In the genomic region with DNA sequence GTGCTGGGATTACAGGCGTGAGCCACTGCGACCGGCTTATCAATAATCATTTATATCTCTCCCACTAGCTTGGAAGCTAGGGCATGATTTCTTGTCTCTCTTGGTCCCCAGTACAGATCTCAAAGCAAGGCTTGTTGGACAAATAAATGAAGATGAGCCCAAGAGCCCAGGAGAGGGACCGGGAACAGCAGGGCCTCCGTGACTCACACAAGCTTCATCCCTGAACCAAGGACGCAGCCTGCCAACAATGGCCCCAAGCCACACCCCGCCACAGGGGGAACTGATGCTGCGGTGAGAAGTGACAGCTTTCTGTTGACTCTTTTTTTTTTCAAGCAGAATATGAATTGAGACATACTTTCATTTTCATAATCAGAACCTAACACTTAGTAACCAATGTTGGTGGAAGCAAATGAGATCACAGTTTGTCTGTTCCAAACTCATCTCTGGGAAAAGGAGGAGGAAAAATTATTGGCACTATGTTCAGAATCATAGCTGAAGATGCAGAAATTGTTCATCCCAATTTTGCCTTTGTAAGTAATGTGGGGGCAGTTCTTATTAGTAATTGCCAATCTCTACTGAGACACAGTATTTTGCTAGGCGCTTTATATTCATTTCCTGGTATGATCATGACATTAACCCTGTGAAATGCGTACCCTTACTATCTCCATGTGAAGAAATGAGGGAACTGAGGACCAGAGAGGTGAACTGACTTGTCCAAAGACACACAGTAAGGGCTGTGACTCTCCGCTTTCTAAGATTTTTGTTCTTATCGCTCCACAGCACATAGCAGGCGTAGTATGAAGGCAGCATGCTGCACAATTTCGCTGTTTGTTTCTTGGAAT, we compare ENCODE assay signal across 8 cellular contexts. TPM values are rescaled to one million over a fixed set of nuclear protein-coding genes. Genes with fewer than 3 reads are reported as not detected.
A peak's percentile ranks its signal among the peaks of the same experiment; 100 is the strongest.
DNase-seq lines count a peak whose midpoint lies in the region; ATAC-seq and TF ChIP-seq lines count a peak whose summit lies in the region.

No MANE protein-coding gene starts in this region.

- DNase-seq in Kasumi-1 (lab: John Stamatoyannopoulos, UW) = peak; percentile 48 to 60
- peak; percentile 62 for DNase-seq in activated CD4-positive, alpha-beta T cell treated with anti-CD3 and anti-CD28 coated beads for 1 hour
- DNase-seq in cerebellar cortex (ENCODE audit: low spot score) = peak; percentile 76
- DNase-seq in mucosa of descending colon = peak; percentile 91 to 97 (median 92)
- peak; percentile 57 to 59 for DNase-seq in stimulated activated CD8-positive, alpha-beta memory T cell treated with anti-CD3 and anti-CD28 coated beads, Interleukin-7, amount 100 ng/mL, for 1 hour (ENCODE audit: low read depth in 2 of 2)
- no peak for DNase-seq in inferior parietal cortex (ENCODE audit: extremely low spot score)

- H3K9me3 ChIP-seq in mucosa of descending colon = no peaks in the 10 kb centered on the region

- no peaks in the 10 kb centered on the region for H3K36me3 ChIP-seq in mucosa of descending colon (ENCODE audit: low read depth)

- ATAC-seq in GM21737 (IDR thresholded peaks at IDR 0.05; ENCODE audit: unreplicated experiment) (peak; percentile 74), mucosa of descending colon (peak; percentile 73)

- intact Hi-C loops in mucosa of descending colon (cut with DNase I, micrococcal nuclease) = loop anchor here (10.0 kb wide), 2 partner anchors 77 to 127 kb away; no protein-coding TSS in a partner anchor

- peaks cover 69% of the 10 kb centered on the region for H3K4me1 ChIP-seq in mucosa of descending colon (ENCODE audit: low read depth)

- peak; percentile 8 for TF ChIP-seq CTCF in mucosa of descending colon (IDR thresholded peaks at IDR 0.05)

- H3K4me3 ChIP-seq in GM08714 (ENCODE audit: low read length) (peak overlapping the region; percentile 20; the same call in 1 of the 2 replicates), mucosa of descending colon (no peak overlapping the region)

RNA-seq across cellular contexts. Expression of gene DUSP1, which starts 6.6 kb away (rescaled TPM):
- 100 to 1,000 TPM in 2 of 3 donors, 10 to 100 TPM in 1; 90.9 to 233 (median 137) TPM for total RNA-seq in mucosa of descending colon

RNA-seq across cellular contexts. Expression of gene ERGIC1, which starts 56.4 kb away (rescaled TPM):
- 100 to 1,000 TPM; 153 to 222 (median 199) TPM for total RNA-seq in mucosa of descending colon
